15 cellular contexts compared by ENCODE assay signal in genomic region chr6:168040856-168041496, GRCh38. TPM values are rescaled to one million over a fixed set of nuclear protein-coding genes. Genes with fewer than 3 reads are reported as not detected.
A peak's percentile ranks its signal among the peaks of the same experiment; 100 is the strongest.
DNase-seq lines count a peak whose midpoint lies in the region; ATAC-seq and TF ChIP-seq lines count a peak whose summit lies in the region.
"Had no signal": no experiment of that assay in that cellular context is flagged by ENCODE, and none has a peak within 500 bp of the region (broad histone marks: within the 10 kb centered on the region; RNA-seq: fewer than 3 reads in every experiment).

No MANE protein-coding gene starts in this region.

- CTCF ChIA-PET in HEK293 (lab: Yijun Ruan, JAX) = no interaction called here

- no peaks in the 10 kb centered on the region for H3K27me3 ChIP-seq in right atrium auricular region
- H3K27me3 ChIP-seq in osteoblast (ENCODE audit: insufficient read depth, low read length) = no peaks in the 10 kb centered on the region
- peaks cover 0 to 6% (median 1%) of the 10 kb centered on the region in 5 donors for H3K27me3 ChIP-seq in subcutaneous abdominal adipose tissue (ENCODE audit: control insufficient read depth in 5 of 5, insufficient read depth in 4 of 5, low read length in 5 of 5)

- TF ChIP-seq CTCF in right atrium auricular region (IDR thresholded peaks at IDR 0.05) = no peak
- no peak for TF ChIP-seq CTCF in HEK293 (tag by site-specific recombination; IDR thresholded peaks at IDR 0.05)
- no peak for TF ChIP-seq CTCF in osteoblast (IDR thresholded peaks at IDR 0.05; ENCODE audit: extremely low read depth, low read depth, low read length)

- no peak for ATAC-seq in left cardiac atrium
- ATAC-seq: GM23338 had no signal

- H2AFZ ChIP-seq in osteoblast (ENCODE audit: low read length) = no peak overlapping the region
- H2AFZ ChIP-seq: GM23338 had no signal

- DNase-seq in left cardiac atrium (peak; percentile 6), right atrium auricular region (ENCODE audit: low spot score) (no peak), osteoblast (ENCODE audit: insufficient read length, low spot score, missing footprints) (peak; percentile 71), RPMI8226 (no peak), SKM-1 treated with dmso at 0.1 percent for 144 hours (lab: John Stamatoyannopoulos, UW; ENCODE audit: unreplicated experiment) (no peak)
- DNase-seq: Caco-2; CD4-positive, alpha-beta T cell; HCEC 1CT; HFFc6 had no signal

- peaks cover 0 to 19% of the 10 kb centered on the region in 2 donors for H3K4me1 ChIP-seq in right atrium auricular region
- peaks cover 2% of the 10 kb centered on the region; the same call in 1 of the 2 replicates for H3K4me1 ChIP-seq in HEK293 (ENCODE audit: control insufficient read depth, insufficient read depth, low read length)
- peaks cover 5% of the 10 kb centered on the region for H3K4me1 ChIP-seq in osteoblast (ENCODE audit: insufficient read depth, low read length)
- peaks cover 0 to 46% (median 11%) of the 10 kb centered on the region in 5 donors for H3K4me1 ChIP-seq in subcutaneous abdominal adipose tissue (ENCODE audit: control insufficient read depth in 5 of 5, insufficient read depth in 5 of 5, low read length in 5 of 5)

- H3K4me3 ChIP-seq in right atrium auricular region (no peak overlapping the region), HEK293 (ENCODE audit: low read depth, low read length) (no peak overlapping the region), osteoblast (ENCODE audit: insufficient read depth, low read length) (no peak overlapping the region), subcutaneous abdominal adipose tissue (ENCODE audit: low read depth in 1 of 5, low read length in 5 of 5) (peak overlapping the region in 1 of 5 donors; percentile 15)
- H3K4me3 ChIP-seq: GM23338 had no signal

- H4K20me1 ChIP-seq in osteoblast (ENCODE audit: insufficient read depth, low read length) = no peaks in the 10 kb centered on the region

- H3K9me3 ChIP-seq in right atrium auricular region = peaks cover 10 to 21% of the 10 kb centered on the region in 2 donors
- H3K9me3 ChIP-seq in HEK293 (ENCODE audit: control insufficient read depth, insufficient read depth, low read depth, low read length) = no peaks in the 10 kb centered on the region
- peaks cover 13% of the 10 kb centered on the region for H3K9me3 ChIP-seq in osteoblast (ENCODE audit: low read depth, low read length)
- peaks cover 6 to 37% (median 24%) of the 10 kb centered on the region in 5 donors for H3K9me3 ChIP-seq in subcutaneous abdominal adipose tissue (ENCODE audit: control insufficient read depth in 5 of 5, low read length in 5 of 5)

- no peak overlapping the region for H3K4me2 ChIP-seq in osteoblast (ENCODE audit: insufficient read depth, low read length)
- H3K4me2 ChIP-seq: GM23338 had no signal

- no peaks in the 10 kb centered on the region for H3K79me2 ChIP-seq in osteoblast (ENCODE audit: insufficient read depth, low read length)

- H3K36me3 ChIP-seq in right atrium auricular region = no peaks in the 10 kb centered on the region
- peaks cover 0 to 3% of the 10 kb centered on the region in 2 experiments; a peak in 1 of 3 replicates for H3K36me3 ChIP-seq in HEK293 (ENCODE audit: control insufficient read depth in 2 of 2, insufficient read depth in 1 of 2, low read length in 2 of 2)
- H3K36me3 ChIP-seq in osteoblast (ENCODE audit: insufficient read depth, low read length) = no peaks in the 10 kb centered on the region
- H3K36me3 ChIP-seq in subcutaneous abdominal adipose tissue (ENCODE audit: control insufficient read depth in 5 of 5, insufficient read depth in 5 of 5, low read length in 5 of 5) = no peaks in the 10 kb centered on the region

- intact Hi-C loops in left cardiac atrium (cut with DNase I) = no loop called here

- POLR2A ChIA-PET in HEK293 (lab: Yijun Ruan, JAX) = no interaction called here

- no peak overlapping the region for H3K9ac ChIP-seq in subcutaneous abdominal adipose tissue (ENCODE audit: low read length in 5 of 5)

- H3K27ac ChIP-seq in right atrium auricular region (no peak overlapping the region), HEK293 (ENCODE audit: extremely low read depth, low read depth, low read length) (no peak overlapping the region), osteoblast (ENCODE audit: low read depth, low read length) (no peak overlapping the region), subcutaneous abdominal adipose tissue (ENCODE audit: low read depth, low read length) (peak overlapping the region; percentile 46)
- H3K27ac ChIP-seq: C4-2B had no signal

TF ChIP-seq in HEK293, 187 proteins besides CTCF, POLR2A, EP300 and RAD21:
- TF ChIP-seq KLF1 (tag by site-specific recombination; IDR thresholded peaks at IDR 0.05) (no peak), ZNF341 (tag by site-specific recombination; IDR thresholded peaks at IDR 0.05; ENCODE audit: low read depth) (peak; percentile 59)
TF ChIP-seq in HEK293: peak in this region for 1.

RNA-seq across cellular contexts. Expression of gene FRMD1, which starts 38.0 kb away (rescaled TPM):
- total RNA-seq in left cardiac atrium (under 1 TPM; 0.18 to 0.79 TPM), right atrium auricular region (under 1 TPM in 1 of 2 donors, not detected in 1; 0.08 TPM), osteoblast (under 0.01 TPM in 2 replicates)
- total RNA-seq: A172; B cell; CD4-positive, alpha-beta T cell; HFFc6 had no signal

RNA-seq across cellular contexts. Expression of gene KIF25, which starts 43.5 kb away (rescaled TPM):
- total RNA-seq in left cardiac atrium (under 1 TPM; 0.34 to 0.44 TPM), right atrium auricular region (not detected), osteoblast (not detected in 2 replicates)
- total RNA-seq: A172; B cell; Caco-2; CD4-positive, alpha-beta T cell; HFFc6 had no signal

Comparison
In these comparisons a context has a peak if more than half of its experiments do, and no peak if none do; other contexts are left out.
1. DNase-seq: peak in left cardiac atrium (single experiment) and osteoblast (single experiment); none in right atrium auricular region (single experiment), RPMI8226 (single experiment) and SKM-1 treated with dmso at 0.1 percent for 144 hours (single experiment).